21 cellular contexts compared by ENCODE assay signal in genomic region chr22:41766476-41766875, GRCh38.
"Had no signal": no experiment of that assay in that cellular context is flagged by ENCODE, and none has a peak within 500 bp of the region (broad histone marks: within the 10 kb centered on the region; RNA-seq: fewer than 3 reads in every experiment).

No MANE protein-coding gene starts in this region.

- DNase-seq: IMR-90, Karpas-422, KG1, MM.1S, NCI-H1092 treated with DMSO at 0.1 percent for 48 hours, NCI-H1436, NCI-H187, NCI-H2029, NCI-H2081 treated with DMSO at 0.1 percent for 48 hours, NCI-H2171, NCI-H226, NCI-H446, NCI-H510A, NCI-H524 treated with DMSO at 0.1 percent for 48 hours, NCI-H69, NCI-H774, SHP77, SJCRH30 had no signal

- H3K4me3 ChIP-seq: SJCRH30 had no signal

- H3K27ac ChIP-seq: RWPE1, SJCRH30 had no signal

- ATAC-seq: HepG2, SK-N-SH treated with all-trans-retinoic acid at 6 μM for 48 hours had no signal

- H3K27me3 ChIP-seq: SJCRH30 had no signal

- H3K4me1 ChIP-seq: SJCRH30 had no signal

- FAIRE-seq: HepG2 had no signal

- H3K36me3 ChIP-seq: SJCRH30 had no signal

- H3K9me3 ChIP-seq: SJCRH30 had no signal
